2 cellular contexts compared by ENCODE assay signal in genomic region chr1:184622136-184622823, GRCh38.
TF ChIP-seq lines count a peak whose summit lies in the region.

No MANE protein-coding gene starts in this region.

TF ChIP-seq in liver, 16 proteins besides CTCF, POLR2A, EP300 and RAD21:
- no peak for TF ChIP-seq ZBTB33 (IDR thresholded peaks at IDR 0.05)
- peak; percentile 78 for TF ChIP-seq NR2F2 (IDR thresholded peaks at IDR 0.05)
- TF ChIP-seq TAF1 (conservative IDR thresholded peaks at IDR 0.05) = no peak
- TF ChIP-seq HNF4A (conservative IDR thresholded peaks at IDR 0.05) = peak; percentile 57 to 69
- TF ChIP-seq SP1 (IDR thresholded peaks at IDR 0.05) = peak; percentile 76
- no peak for TF ChIP-seq JUND (IDR thresholded peaks at IDR 0.05)
- peak; percentile 44 to 65 for TF ChIP-seq RXRA (IDR thresholded peaks at IDR 0.05)

TF ChIP-seq in HepG2, 621 proteins besides CTCF, POLR2A, EP300 and RAD21 (continued from another document):
- TF ChIP-seq THRA (CRISPR knock-in tag; IDR thresholded peaks at IDR 0.05; ENCODE audit: borderline replicate concordance) (no peak), MLLT10 (CRISPR knock-in tag; IDR thresholded peaks at IDR 0.05) (no peak)
TF ChIP-seq in HepG2: peak in this region for 0.
